In genomic region chr12:6962285-6963015, GRCh38 we compare ENCODE assay signal across 8 cellular contexts. TPM values are rescaled to one million over a fixed set of nuclear protein-coding genes. Genes with fewer than 3 reads are reported as not detected.
A peak's percentile ranks its signal among the peaks of the same experiment; 100 is the strongest.
DNase-seq lines count a peak whose midpoint lies in the region; ATAC-seq lines count a peak whose summit lies in the region.

No MANE protein-coding gene starts in this region.

- H3K9me3 ChIP-seq in skeletal muscle satellite cell (replicated peaks; ENCODE audit: low read length), result no peaks in the 10 kb centered on the region

- peaks cover 72% of the 10 kb centered on the region for H3K4me1 Mint-ChIP-seq in activated CD8-positive, alpha-beta memory T cell treated with anti-CD3 and anti-CD28 coated beads, Interleukin-2, amount 10 ng/mL, durations not matched to agents 7 days and 5 days
- H3K4me1 Mint-ChIP-seq in T-cell, result peaks cover 60 to 73% (median 68%) of the 10 kb centered on the region in 3 donors

- no peak for ATAC-seq in activated CD8-positive, alpha-beta memory T cell treated with anti-CD3 and anti-CD28 coated beads, Interleukin-2, amount 10 ng/mL, durations not matched to agents 7 days and 5 days
- ATAC-seq in T-cell (replicated peaks in 1 of 4), result no peak
- no peak for ATAC-seq in left cardiac atrium
- no peak for ATAC-seq in HG03159 (IDR thresholded peaks at IDR 0.05; ENCODE audit: unreplicated experiment)

- H3K36me3 ChIP-seq in skeletal muscle satellite cell (ENCODE audit: insufficient read depth, low read length), result peaks cover 31% of the 10 kb centered on the region

- CTCF ChIA-PET in activated CD8-positive, alpha-beta memory T cell treated with anti-CD3 and anti-CD28 coated beads, Interleukin-2, amount 10 ng/mL, durations not matched to agents 7 days and 5 days (lab: Charles Lee), result interaction anchor here (0.8 to 13.5 kb wide), 11 partner anchors 18 to 151 kb away, joined by 3 to 709 read pairs (median 6); partner anchors contain the start of genes ATN1, C12orf57, ENO2 and LPCAT3
- CTCF ChIA-PET in T-cell (lab: Charles Lee), result interaction anchor here (0.5 to 6.8 kb wide), 8 partner anchors 10 to 230 kb away, joined by 3 to 126 read pairs (median 8); partner anchors contain the start of genes C12orf57 (in 2 of the 2), RNU7-1 (in 2 of the 2) and PTPN6 (in 1 of the 2)

- H3K9ac ChIP-seq in skeletal muscle satellite cell (ENCODE audit: low read depth, low read length), result peak overlapping the region; percentile 70

- no peaks in the 10 kb centered on the region for H3K27me3 Mint-ChIP-seq in activated CD8-positive, alpha-beta memory T cell treated with anti-CD3 and anti-CD28 coated beads, Interleukin-2, amount 10 ng/mL, durations not matched to agents 7 days and 5 days
- H3K27me3 Mint-ChIP-seq in T-cell, result no peaks in the 10 kb centered on the region

- no peaks in the 10 kb centered on the region for H3K27me3 ChIP-seq in skeletal muscle satellite cell (ENCODE audit: control insufficient read depth, insufficient read depth, low read length)

- H3K4me3 ChIP-seq in skeletal muscle satellite cell (ENCODE audit: low read length), result no peak overlapping the region

- peak overlapping the region; percentile 61 for H3K4me3 Mint-ChIP-seq in activated CD8-positive, alpha-beta memory T cell treated with anti-CD3 and anti-CD28 coated beads, Interleukin-2, amount 10 ng/mL, durations not matched to agents 7 days and 5 days
- peak overlapping the region; percentile 68 to 88 (median 76) for H3K4me3 Mint-ChIP-seq in T-cell

- POLR2A ChIA-PET in T-cell (lab: Charles Lee), result interaction anchor here (2.0 to 2.1 kb wide), 2 partner anchors 18 to 19 kb away, joined by 9 to 22 read pairs; partner anchors contain the start of genes C12orf57 (in 2 of the 2) and RNU7-1 (in 2 of the 2)

- H3K9me3 Mint-ChIP-seq in activated CD8-positive, alpha-beta memory T cell treated with anti-CD3 and anti-CD28 coated beads, Interleukin-2, amount 10 ng/mL, durations not matched to agents 7 days and 5 days (ENCODE audit: low read depth), result no peaks in the 10 kb centered on the region
- H3K9me3 Mint-ChIP-seq in T-cell, result no peaks in the 10 kb centered on the region

- peaks cover 55% of the 10 kb centered on the region for H3K36me3 Mint-ChIP-seq in activated CD8-positive, alpha-beta memory T cell treated with anti-CD3 and anti-CD28 coated beads, Interleukin-2, amount 10 ng/mL, durations not matched to agents 7 days and 5 days
- H3K36me3 Mint-ChIP-seq in T-cell, result peaks cover 31% of the 10 kb centered on the region

- peak overlapping the region; percentile 56 for H3K4me2 ChIP-seq in skeletal muscle satellite cell (ENCODE audit: low read length)

- DNase-seq in activated CD8-positive, alpha-beta memory T cell treated with anti-CD3 and anti-CD28 coated beads, Interleukin-2, amount 10 ng/mL, durations not matched to agents 7 days and 5 days, result peak; percentile 41
- DNase-seq in activated CD8-positive, alpha-beta memory T cell treated with anti-CD3 and anti-CD28 coated beads, Interleukin-2, amount 50 U/mL, for 4 hours, result no peak
- DNase-seq in T-cell (peak in 1 of 34 experiments; percentile 6), left cardiac atrium (peak; percentile 31), NCI-H82 (lab: John Stamatoyannopoulos, UW) (no peak)
- no peak for DNase-seq in effector CD8-positive, alpha-beta T cell (lab: John Stamatoyannopoulos, UW)

- intact Hi-C loops in left cardiac atrium (cut with DNase I), result no loop called here

- H3K4me1 ChIP-seq in skeletal muscle satellite cell (ENCODE audit: control insufficient read depth, insufficient read depth, low read length), result peaks cover 22% of the 10 kb centered on the region

- peak overlapping the region; percentile 96 for H3K27ac Mint-ChIP-seq in activated CD8-positive, alpha-beta memory T cell treated with anti-CD3 and anti-CD28 coated beads, Interleukin-2, amount 10 ng/mL, durations not matched to agents 7 days and 5 days
- H3K27ac Mint-ChIP-seq in T-cell, result peak overlapping the region; percentile 99 to 100

RNA-seq across cellular contexts. Expression of gene PHB2, which starts 8.0 kb away (rescaled TPM):
- 100 to 1,000 TPM; 211 to 271 TPM for total RNA-seq in activated CD8-positive, alpha-beta memory T cell treated with anti-CD3 and anti-CD28 coated beads, Interleukin-2, amount 10 ng/mL, durations not matched to agents 7 days and 5 days
- total RNA-seq in T-cell, result 100 to 1,000 TPM; 144 to 168 (median 154) TPM
- 100 to 1,000 TPM; 117 to 157 TPM for total RNA-seq in left cardiac atrium
- total RNA-seq in skeletal muscle satellite cell (2012; rRNA removed), result 225 and 243 TPM in 2 replicates

RNA-seq across cellular contexts. Expression of gene EMG1, which starts 8.3 kb away (rescaled TPM):
- 10 to 100 TPM; 59.9 to 69.5 TPM for total RNA-seq in activated CD8-positive, alpha-beta memory T cell treated with anti-CD3 and anti-CD28 coated beads, Interleukin-2, amount 10 ng/mL, durations not matched to agents 7 days and 5 days
- 10 to 100 TPM; 33.6 to 64.5 (median 58.7) TPM for total RNA-seq in T-cell
- 10 to 100 TPM; 34.4 to 36.6 TPM for total RNA-seq in left cardiac atrium
- total RNA-seq in skeletal muscle satellite cell (2012; rRNA removed), result 54.6 and 54.8 TPM in 2 replicates

RNA-seq across cellular contexts. Expression of gene PTPN6, which starts 11.3 kb away (rescaled TPM):
- total RNA-seq in activated CD8-positive, alpha-beta memory T cell treated with anti-CD3 and anti-CD28 coated beads, Interleukin-2, amount 10 ng/mL, durations not matched to agents 7 days and 5 days, result 100 to 1,000 TPM; 283 to 367 TPM
- total RNA-seq in T-cell, result 100 to 1,000 TPM; 176 to 237 (median 224) TPM
- total RNA-seq in left cardiac atrium, result 10 to 100 TPM; 13.0 to 18.9 TPM
- not detected in 2 replicates for total RNA-seq in skeletal muscle satellite cell (2012; rRNA removed)

RNA-seq across cellular contexts. Expression of gene C12orf57, which starts 18.6 kb away (rescaled TPM):
- 100 to 1,000 TPM; 120 to 132 TPM for total RNA-seq in activated CD8-positive, alpha-beta memory T cell treated with anti-CD3 and anti-CD28 coated beads, Interleukin-2, amount 10 ng/mL, durations not matched to agents 7 days and 5 days
- 100 to 1,000 TPM; 256 to 466 (median 412) TPM for total RNA-seq in T-cell
- 100 to 1,000 TPM; 249 to 282 TPM for total RNA-seq in left cardiac atrium
- total RNA-seq in skeletal muscle satellite cell (2012; rRNA removed), result 42.4 and 42.6 TPM in 2 replicates

RNA-seq across cellular contexts. Expression of gene RNU7-1, which starts 18.8 kb away (rescaled TPM):
- not detected for total RNA-seq in activated CD8-positive, alpha-beta memory T cell treated with anti-CD3 and anti-CD28 coated beads, Interleukin-2, amount 10 ng/mL, durations not matched to agents 7 days and 5 days
- total RNA-seq in T-cell (not detected), left cardiac atrium (not detected)
- not detected in 2 replicates for total RNA-seq in skeletal muscle satellite cell (2012; rRNA removed)

Comparison
In these comparisons a context has a peak if more than half of its experiments do, and no peak if none do; other contexts are left out.
1. DNase-seq: peak in activated CD8-positive, alpha-beta memory T cell treated with anti-CD3 and anti-CD28 coated beads, Interleukin-2, amount 10 ng/mL, durations not matched to agents 7 days and 5 days (single experiment) and left cardiac atrium (single experiment); none in activated CD8-positive, alpha-beta memory T cell treated with anti-CD3 and anti-CD28 coated beads, Interleukin-2, amount 50 U/mL, for 4 hours (single experiment), NCI-H82 (single experiment) and effector CD8-positive, alpha-beta T cell (single experiment).
2. RNA of gene PTPN6, which starts 11.3 kb away (total RNA-seq): 283 to 367 TPM in activated CD8-positive, alpha-beta memory T cell treated with anti-CD3 and anti-CD28 coated beads, Interleukin-2, amount 10 ng/mL, durations not matched to agents 7 days and 5 days and 176 to 237 TPM in T-cell; 13.0 to 18.9 TPM in left cardiac atrium; every median in the first group is over 4 times any median in the second.